ENCODE assay signal across 8 cellular contexts in genomic region chr1:6962956-6963915, GRCh38.
DNase-seq lines count a peak whose midpoint lies in the region; ATAC-seq and TF ChIP-seq lines count a peak whose summit lies in the region.

No MANE protein-coding gene starts in this region.

- no peak overlapping the region for H3K4me3 ChIP-seq in GM06990 (replicated peaks; ENCODE audit: low read depth, low read length)
- peak overlapping the region; percentile 39; the same call in 1 of the 2 replicates for H3K4me3 ChIP-seq in iPS DF 6.9 (ENCODE audit: low read length)

- H3K4me3 Mint-ChIP-seq in activated T-helper 17 cell treated with anti-CD3 and anti-CD28 coated beads, Interleukin-2, amount 50 U/mL, for 72 hours, result peak overlapping the region; percentile 59

- TF ChIP-seq CTCF in GM06990 (IDR thresholded peaks at IDR 0.05; ENCODE audit: insufficient read depth, low read length, poor library complexity, severe bottlenecking), result peak; percentile 13

- DNase-seq in GM06990 (ENCODE audit: extremely low read depth, insufficient read length) (peak; percentile 25), NCI-H82 (lab: John Stamatoyannopoulos, UW) (peak; percentile 100), iPS DF 6.9 (ENCODE audit: low read depth, low spot score) (peak; percentile 94)
- DNase-seq in stimulated activated CD4-positive, alpha-beta T cell treated with anti-CD3 and anti-CD28 coated beads, Interleukin-4, amount 100 ng/mL, for 24 hours, result peak; percentile 48

- peaks cover 6% of the 10 kb centered on the region for H3K4me1 ChIP-seq in iPS DF 6.9 (ENCODE audit: control insufficient read depth, insufficient read depth, low read length)

- H3K9me3 ChIP-seq in iPS DF 6.9 (ENCODE audit: control insufficient read depth, insufficient read depth, low read length), result no peaks in the 10 kb centered on the region

- no peak overlapping the region for H3K27ac ChIP-seq in iPS DF 6.9 (ENCODE audit: low read length)

- H3K36me3 Mint-ChIP-seq in activated T-helper 17 cell treated with anti-CD3 and anti-CD28 coated beads, Interleukin-2, amount 50 U/mL, for 72 hours (ENCODE audit: low read depth), result no peaks in the 10 kb centered on the region

- H3K27me3 Mint-ChIP-seq in activated T-helper 17 cell treated with anti-CD3 and anti-CD28 coated beads, Interleukin-2, amount 50 U/mL, for 72 hours, result peaks cover 46% of the 10 kb centered on the region

- peak; percentile 55 for ATAC-seq in activated T-helper 17 cell treated with anti-CD3 and anti-CD28 coated beads, Interleukin-2, amount 50 U/mL, for 72 hours (replicated peaks)
- ATAC-seq in GM19452 (IDR thresholded peaks at IDR 0.05; ENCODE audit: unreplicated experiment) (no peak), HG02852 (IDR thresholded peaks at IDR 0.05; ENCODE audit: unreplicated experiment) (no peak), GM21619 (IDR thresholded peaks at IDR 0.05; ENCODE audit: unreplicated experiment) (no peak)

- no peak overlapping the region for H3K27ac Mint-ChIP-seq in activated T-helper 17 cell treated with anti-CD3 and anti-CD28 coated beads, Interleukin-2, amount 50 U/mL, for 72 hours

- H3K36me3 ChIP-seq in GM06990 (ENCODE audit: control insufficient read depth, insufficient read depth, low read length), result no peaks in the 10 kb centered on the region
- no peaks in the 10 kb centered on the region for H3K36me3 ChIP-seq in iPS DF 6.9 (ENCODE audit: control insufficient read depth, insufficient read depth, low read length)

- WGBS in iPS DF 6.9 (ENCODE audit: insufficient coverage, insufficient read length), result no CpG with 5 or more reads among the region's 42 CpGs

- no peaks in the 10 kb centered on the region for H3K9me3 Mint-ChIP-seq in activated T-helper 17 cell treated with anti-CD3 and anti-CD28 coated beads, Interleukin-2, amount 50 U/mL, for 72 hours

- H3K27me3 ChIP-seq in GM06990 (replicated peaks; ENCODE audit: control insufficient read depth, insufficient read depth, low read length), result peaks cover 6% of the 10 kb centered on the region; the same call in 1 of the 2 replicates
- H3K27me3 ChIP-seq in iPS DF 6.9 (ENCODE audit: control insufficient read depth, insufficient read depth, low read length), result no peaks in the 10 kb centered on the region

- peaks cover 4% of the 10 kb centered on the region for H3K4me1 Mint-ChIP-seq in activated T-helper 17 cell treated with anti-CD3 and anti-CD28 coated beads, Interleukin-2, amount 50 U/mL, for 72 hours

Comparison
In these comparisons a context has a peak if more than half of its experiments do, and no peak if none do; other contexts are left out.
1. DNase-seq: peak in every context shown above with its lines; median percentile 100 in NCI-H82; 94 in iPS DF 6.9; 48 in stimulated activated CD4-positive, alpha-beta T cell treated with anti-CD3 and anti-CD28 coated beads, Interleukin-4, amount 100 ng/mL, for 24 hours; 25 in GM06990.